31 cellular contexts compared by ENCODE assay signal in genomic region chr2:66343259-66343658, GRCh38.
"Had no signal": no experiment of that assay in that cellular context is flagged by ENCODE, and none has a peak within 500 bp of the region (broad histone marks: within the 10 kb centered on the region; RNA-seq: fewer than 3 reads in every experiment).

No MANE protein-coding gene starts in this region.

- H3K36me3 ChIP-seq: cardiac muscle cell, colonic mucosa, gastroesophageal sphincter, WERI-Rb-1 had no signal

- ATAC-seq: activated CD4-positive, CD25-positive, alpha-beta regulatory T cell treated with anti-CD3 and anti-CD28 coated beads, Interleukin-2, amount 50 U/mL, for 24 hours; activated CD8-positive, alpha-beta T cell treated with anti-CD3 and anti-CD28 coated beads for 36 hours; activated T-cell treated with anti-CD3 and anti-CD28 coated beads, Interleukin-2, amount 50 U/mL, for 4 hours; activated T-helper 17 cell treated with anti-CD3 and anti-CD28 coated beads, Interleukin-2, amount 50 U/mL, for 72 hours; gastroesophageal sphincter; T-helper 17 cell had no signal

- H3K4me3 ChIP-seq: cardiac muscle cell, colonic mucosa, gastroesophageal sphincter had no signal

- H3K27me3 Mint-ChIP-seq: activated B cell treated with CpG ODN at 0.5 μM for 24 hours; activated CD8-positive, alpha-beta T cell treated with anti-CD3 and anti-CD28 coated beads for 36 hours; activated naive CD8-positive, alpha-beta T cell; activated T-helper 17 cell treated with anti-CD3 and anti-CD28 coated beads, Interleukin-2, amount 50 U/mL, for 72 hours; T-helper 17 cell had no signal

- H3K27me3 ChIP-seq: cardiac muscle cell, colonic mucosa, gastroesophageal sphincter had no signal

- FAIRE-seq: astrocyte had no signal

- H3K4me1 Mint-ChIP-seq: activated B cell treated with CpG ODN at 0.5 μM for 24 hours; activated T-helper 17 cell treated with anti-CD3 and anti-CD28 coated beads, Interleukin-2, amount 50 U/mL, for 72 hours; T-helper 17 cell had no signal

- H3K36me3 Mint-ChIP-seq: activated naive CD8-positive, alpha-beta T cell had no signal

- H3K4me3 Mint-ChIP-seq: activated B cell treated with CpG ODN at 0.5 μM for 24 hours; activated CD8-positive, alpha-beta T cell treated with anti-CD3 and anti-CD28 coated beads for 36 hours; activated naive CD8-positive, alpha-beta T cell; activated T-cell treated with anti-CD3 and anti-CD28 coated beads, Interleukin-2, amount 50 U/mL, for 4 hours; activated T-helper 17 cell treated with anti-CD3 and anti-CD28 coated beads, Interleukin-2, amount 50 U/mL, for 72 hours; endodermal cell; T-helper 17 cell; T-helper 2 cell treated with Interferon-gamma antibody and Interleukin-4, amounts not matched to agents 5 μg/mL and 100 μg/mL, for 36 hours had no signal

- H3K27ac Mint-ChIP-seq: activated B cell treated with CpG ODN at 0.5 μM for 24 hours; activated CD8-positive, alpha-beta T cell treated with anti-CD3 and anti-CD28 coated beads for 36 hours; activated naive CD8-positive, alpha-beta T cell; activated T-helper 17 cell treated with anti-CD3 and anti-CD28 coated beads, Interleukin-2, amount 50 U/mL, for 72 hours; endodermal cell; T-helper 17 cell; T-helper 2 cell treated with Interferon-gamma antibody and Interleukin-4, amounts not matched to agents 5 μg/mL and 100 μg/mL, for 36 hours had no signal

- DNase-seq: activated B cell treated with CpG ODN at 0.5 μM for 24 hours; activated CD4-positive, alpha-beta T cell treated with anti-CD3 and anti-CD28 coated beads for 48 hours; activated CD4-positive, alpha-beta T cell treated with anti-CD3 and anti-CD28 coated beads, Interleukin-2, amount 50 U/mL, for 1 hour; activated CD4-positive, alpha-beta T cell treated with anti-CD3 and anti-CD28 coated beads, Interleukin-2, amount 50 U/mL, for 48 hours; activated CD8-positive, alpha-beta memory T cell treated with anti-CD3 and anti-CD28 coated beads for 24 hours; activated CD8-positive, alpha-beta T cell treated with anti-CD3 and anti-CD28 coated beads for 36 hours; activated effector memory CD4-positive, alpha-beta T cell treated with Interleukin-2 at 50 U/mL for 16 hours; activated gamma-delta T cell treated with Interleukin-2 at 50 U/mL for 16 hours; activated naive CD4-positive, alpha-beta T cell treated with anti-CD3 and anti-CD28 coated beads, Interleukin-2, amount 50 U/mL, for 16 hours; activated naive CD4-positive, alpha-beta T cell treated with Interleukin-2 at 50 U/mL for 16 hours; activated T-cell treated with anti-CD3 and anti-CD28 coated beads, Interleukin-2, amount 50 U/mL, for 4 hours; amniotic stem cell; anterior cingulate cortex; central memory CD4-positive, alpha-beta T cell; cerebellar nuclear complex; colonic mucosa; effector CD8-positive, alpha-beta T cell; endodermal cell; erythroblast; hippocampal formation; T-helper 1 cell; T-helper 17 cell; T1000; WERI-Rb-1 had no signal
